In genomic region chr9:34884732-34885131, GRCh38 we compare ENCODE assay signal across 10 cellular contexts.
DNase-seq lines count a peak whose midpoint lies in the region; ATAC-seq, FAIRE-seq and TF ChIP-seq lines count a peak whose summit lies in the region.
"Had no signal": no experiment of that assay in that cellular context is flagged by ENCODE, and none has a peak within 500 bp of the region (broad histone marks: within the 10 kb centered on the region; RNA-seq: fewer than 3 reads in every experiment).

No MANE protein-coding gene starts in this region.

- no peak overlapping the region for H3K9ac ChIP-seq in Loucy (ENCODE audit: low read depth, low read length, poor library complexity, severe bottlenecking)

- peaks cover 9 to 13% (median 9%) of the 10 kb centered on the region in 3 donors for H3K27me3 Mint-ChIP-seq in naive B cell
- no peaks in the 10 kb centered on the region for H3K27me3 Mint-ChIP-seq in Caco-2 (ENCODE audit: insufficient read depth, unreplicated experiment)

- CTCF ChIA-PET in Caco-2 (lab: Charles Lee) = no interaction called here

- H3K4me3 ChIP-seq in Loucy (ENCODE audit: low read length, poor library complexity, severe bottlenecking) (peak overlapping the region; percentile 37), Caco-2 (ENCODE audit: low read depth, low read length) (no peak overlapping the region), dorsolateral prefrontal cortex (no peak overlapping the region)
- H3K4me3 ChIP-seq: mucosa of descending colon had no signal

- H3K27me3 ChIP-seq in Loucy (ENCODE audit: insufficient read depth, low read length, poor library complexity, severe bottlenecking) = no peaks in the 10 kb centered on the region
- H3K27me3 ChIP-seq in Caco-2 (replicated peaks; ENCODE audit: control insufficient read depth, insufficient read depth, low read length) = no peaks in the 10 kb centered on the region
- peaks cover 0 to 4% (median 0%) of the 10 kb centered on the region in 45 donors for H3K27me3 ChIP-seq in dorsolateral prefrontal cortex

- H3K9me3 Mint-ChIP-seq in naive B cell (no peaks in the 10 kb centered on the region), Caco-2 (ENCODE audit: unreplicated experiment) (no peaks in the 10 kb centered on the region)

- BruUV-seq in Caco-2 (replicated peaks; lab: Mats Ljungman, UMichigan) = no TSS peak

- no peaks in the 10 kb centered on the region for H3K79me2 ChIP-seq in Loucy (ENCODE audit: insufficient read depth, low read length)

- peaks cover 0 to 4% (median 0%) of the 10 kb centered on the region in 3 donors for H3K4me1 Mint-ChIP-seq in naive B cell
- H3K4me1 Mint-ChIP-seq in Caco-2 (ENCODE audit: low read depth, unreplicated experiment) = no peaks in the 10 kb centered on the region

- no peak for DNase-seq in naive B cell
- DNase-seq in Caco-2 = no peak
- DNase-seq in HTR-8/SVneo (ENCODE audit: insufficient read length, low spot score) = no peak
- DNase-seq in left cardiac atrium = no peak
- no peak for DNase-seq in dorsolateral prefrontal cortex
- DNase-seq: aorta, mucosa of descending colon had no signal

- ATAC-seq in GM18861 (IDR thresholded peaks at IDR 0.05; ENCODE audit: unreplicated experiment) (peak; percentile 87), GM21717 (IDR thresholded peaks at IDR 0.05; ENCODE audit: unreplicated experiment) (peak; percentile 62), naive B cell (ENCODE audit: low read depth in 2 of 2) (peak; percentile 30 to 64), left cardiac atrium (no peak)
- ATAC-seq: mucosa of descending colon had no signal

- no peaks in the 10 kb centered on the region for H3F3A ChIP-seq in Loucy (ENCODE audit: low read depth)

- intact Hi-C loops in Caco-2 (cut with micrococcal nuclease; ENCODE audit: unreplicated experiment) (no loop called here), left cardiac atrium (cut with DNase I) (no loop called here), dorsolateral prefrontal cortex (cut with DNase I) (no loop called here)

- H3K4me1 ChIP-seq in Loucy (ENCODE audit: insufficient read depth, low read length, poor library complexity, severe bottlenecking) (no peaks in the 10 kb centered on the region), Caco-2 (no peaks in the 10 kb centered on the region)

- no peak overlapping the region for H3K27ac ChIP-seq in dorsolateral prefrontal cortex

- H3K4me2 ChIP-seq in Loucy (ENCODE audit: low read depth, low read length, poor library complexity, severe bottlenecking) = peak overlapping the region; percentile 28

- FAIRE-seq in HTR-8/SVneo (lab: Jason Lieb, UNC) = no peak

- H3K36me3 ChIP-seq in Loucy (ENCODE audit: insufficient read depth, low read length) = no peaks in the 10 kb centered on the region
- no peaks in the 10 kb centered on the region for H3K36me3 ChIP-seq in Caco-2 (ENCODE audit: control insufficient read depth, insufficient read depth, low read length)

- H3K4me3 Mint-ChIP-seq in naive B cell = peak overlapping the region in 1 of 8 donors; percentile 18
- H3K4me3 Mint-ChIP-seq in Caco-2 (ENCODE audit: unreplicated experiment) = no peak overlapping the region

- H2AFZ ChIP-seq in Loucy (ENCODE audit: low read length) = peak overlapping the region; percentile 64

- H3K9me2 ChIP-seq in Loucy (replicated peaks; ENCODE audit: low read depth, low read length) = no peaks in the 10 kb centered on the region

- POLR2A ChIA-PET in Caco-2 (lab: Charles Lee) = no interaction called here

- TF ChIP-seq CTCF in Loucy (conservative IDR thresholded peaks at IDR 0.05; ENCODE audit: low read length) (no peak), Caco-2 (IDR thresholded peaks at IDR 0.05; ENCODE audit: insufficient read depth in 1 of 2, low read depth in 1 of 2, low read length in 1 of 2, severe bottlenecking in 1 of 2, unreplicated experiment in 1 of 2) (no peak), dorsolateral prefrontal cortex (IDR thresholded peaks at IDR 0.05 in 54 of 56, conservative IDR thresholded peaks at IDR 0.05 in 2 of 56; ENCODE audit: low read depth in 1 of 56, partially characterized antibody in 56 of 56) (no peak)

- H3K36me3 Mint-ChIP-seq in naive B cell (no peaks in the 10 kb centered on the region), Caco-2 (ENCODE audit: insufficient read depth, unreplicated experiment) (no peaks in the 10 kb centered on the region)

- H3K9me3 ChIP-seq in Loucy (ENCODE audit: insufficient read depth, low read depth, low read length) = no peaks in the 10 kb centered on the region
- H3K9me3 ChIP-seq in Caco-2 = no peaks in the 10 kb centered on the region
- H3K9me3 ChIP-seq: mucosa of descending colon had no signal

- no peaks in the 10 kb centered on the region for H4K20me1 ChIP-seq in Loucy (ENCODE audit: insufficient read depth, low read length, poor library complexity, severe bottlenecking)

- no peak overlapping the region for H3K27ac Mint-ChIP-seq in naive B cell
- H3K27ac Mint-ChIP-seq in Caco-2 (ENCODE audit: unreplicated experiment) = no peak overlapping the region

Comparison
In these comparisons a context has a peak if more than half of its experiments do, and no peak if none do; other contexts are left out.
1. ATAC-seq: peak in GM18861 (single experiment), GM21717 (single experiment) and naive B cell (2 of 2); none in left cardiac atrium (0 of 2).